22 cellular contexts compared by ENCODE assay signal in the genomic region with DNA sequence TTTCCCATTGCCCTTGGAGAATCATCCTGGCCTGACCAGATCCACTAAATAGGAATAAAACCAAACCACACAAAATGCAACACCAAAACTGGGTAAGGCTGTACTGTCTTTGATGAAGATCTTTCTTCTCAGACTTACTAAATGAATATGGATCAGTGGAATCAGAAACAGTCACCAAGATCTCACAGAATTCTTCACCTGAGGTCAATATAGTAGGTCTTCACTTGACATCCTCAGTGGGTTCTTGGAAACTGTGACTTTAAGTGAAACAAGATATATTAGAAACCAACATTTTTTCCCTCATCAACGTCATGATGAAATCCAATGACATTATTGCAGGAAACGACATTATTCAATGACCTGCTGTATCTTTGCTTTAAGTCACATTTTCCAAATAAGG.
"Had no signal": no experiment of that assay in that cellular context is flagged by ENCODE, and none has a peak within 500 bp of the region (broad histone marks: within the 10 kb centered on the region; RNA-seq: fewer than 3 reads in every experiment).

No MANE protein-coding gene starts in this region.

- H3K27ac ChIP-seq: ascending aorta, colonic mucosa, epithelial cell of prostate, lower lobe of right lung, parathyroid adenoma, right lobe of liver, thyroid gland, WERI-Rb-1 had no signal

- H3K27me3 ChIP-seq: ascending aorta, colonic mucosa, right lobe of liver, thyroid gland had no signal

- H3K27ac Mint-ChIP-seq: endodermal cell, nephron had no signal

- H3K4me3 ChIP-seq: ascending aorta, colonic mucosa, lower lobe of right lung, right lobe of liver, thyroid gland had no signal

- H3K27me3 Mint-ChIP-seq: central memory CD8-positive, alpha-beta T cell had no signal

- H3K9ac ChIP-seq: parathyroid adenoma had no signal

- H2AFZ ChIP-seq: parathyroid adenoma had no signal

- H3K9me3 ChIP-seq: ascending aorta, colonic mucosa, lower lobe of right lung, right lobe of liver, thyroid gland had no signal

- H3K9me3 Mint-ChIP-seq: endodermal cell, nephron had no signal

- H3K4me1 ChIP-seq: ascending aorta, colonic mucosa, lower lobe of right lung, parathyroid adenoma, right lobe of liver, thyroid gland had no signal

- H3K79me2 ChIP-seq: parathyroid adenoma had no signal

- ATAC-seq: lower lobe of right lung, right lobe of liver, SK-N-SH treated with all-trans-retinoic acid at 6 μM for 48 hours had no signal

- H3K36me3 ChIP-seq: ascending aorta, colonic mucosa, lower lobe of right lung, right lobe of liver, thyroid gland, WERI-Rb-1 had no signal

- DNase-seq: activated CD4-positive, alpha-beta T cell treated with anti-CD3 and anti-CD28 coated beads for 1 hour; activated CD8-positive, alpha-beta memory T cell treated with anti-CD3 and anti-CD28 coated beads for 24 hours; activated effector memory CD4-positive, alpha-beta T cell treated with anti-CD3 and anti-CD28 coated beads, Interleukin-2, amount 50 U/mL, for 16 hours; colonic mucosa; endodermal cell; foreskin fibroblast; glutamatergic neuron; hypothalamus; lower lobe of right lung; right lobe of liver; Right ventricle myocardium superior; small intestine; stimulated activated CD4-positive, alpha-beta T cell treated with anti-CD3 and anti-CD28 coated beads, Interleukin-15, amount 100 ng/mL, for 24 hours; stimulated activated CD4-positive, alpha-beta T cell treated with anti-CD3 and anti-CD28 coated beads, Interleukin-2, amount 100 ng/mL, for 48 hours; thyroid gland; WERI-Rb-1 had no signal

- H3K4me3 Mint-ChIP-seq: central memory CD8-positive, alpha-beta T cell; endodermal cell; nephron had no signal
